ENCODE assay signal across 29 cellular contexts in the genomic region with DNA sequence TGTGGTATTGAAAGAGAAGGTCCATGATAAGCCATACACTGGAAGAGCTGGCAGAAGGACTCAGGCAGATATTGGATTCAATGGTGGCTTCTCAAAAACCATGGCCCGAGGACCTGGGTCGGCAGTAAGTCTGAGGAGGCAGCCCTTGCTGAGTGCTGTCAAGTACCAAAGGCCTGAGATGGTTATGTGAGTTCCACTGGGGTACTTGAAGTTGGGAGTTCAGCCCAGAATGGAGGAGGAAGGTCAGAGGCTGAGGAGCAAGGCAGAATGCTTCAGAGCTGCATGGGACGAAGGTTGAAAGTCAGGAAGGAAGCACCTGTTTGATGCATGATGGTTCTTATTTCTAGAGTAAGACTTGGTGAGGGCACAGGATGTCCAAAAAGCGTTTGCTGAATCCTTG.
"Had no signal": no experiment of that assay in that cellular context is flagged by ENCODE, and none has a peak within 500 bp of the region (broad histone marks: within the 10 kb centered on the region; RNA-seq: fewer than 3 reads in every experiment).

No MANE protein-coding gene starts in this region.

- ATAC-seq: activated T-helper 17 cell treated with anti-CD3 and anti-CD28 coated beads, Interleukin-2, amount 50 U/mL, for 72 hours; effector memory CD8-positive, alpha-beta T cell; gastroesophageal sphincter; WTC11 had no signal

- H3K4me3 Mint-ChIP-seq: activated CD4-positive, alpha-beta memory T cell treated with anti-CD3 and anti-CD28 coated beads, Interleukin-2, amount 10 ng/mL, durations not matched to agents 7 days and 5 days; activated CD4-positive, alpha-beta T cell treated with anti-CD3 and anti-CD28 coated beads, Interleukin-2, amount 10 ng/mL, durations not matched to agents 7 days and 5 days; activated naive CD8-positive, alpha-beta T cell; activated T-cell treated with anti-CD3 and anti-CD28 coated beads, Interleukin-2, amount 50 U/mL, for 24 hours; activated T-helper 17 cell treated with anti-CD3 and anti-CD28 coated beads, Interleukin-2, amount 50 U/mL, for 72 hours; effector memory CD8-positive, alpha-beta T cell; WTC11 had no signal

- H3K4me1 Mint-ChIP-seq: activated CD4-positive, alpha-beta memory T cell treated with anti-CD3 and anti-CD28 coated beads, Interleukin-2, amount 10 ng/mL, durations not matched to agents 7 days and 5 days; activated CD4-positive, alpha-beta T cell treated with anti-CD3 and anti-CD28 coated beads, Interleukin-2, amount 10 ng/mL, durations not matched to agents 7 days and 5 days; activated T-helper 17 cell treated with anti-CD3 and anti-CD28 coated beads, Interleukin-2, amount 50 U/mL, for 72 hours had no signal

- H3K36me3 Mint-ChIP-seq: activated naive CD8-positive, alpha-beta T cell; WTC11 had no signal

- H3K9me3 ChIP-seq: esophagus squamous epithelium had no signal

- H3K27me3 ChIP-seq: brain microvascular endothelial cell had no signal

- H3K36me3 ChIP-seq: brain microvascular endothelial cell, esophagus squamous epithelium, gastroesophageal sphincter had no signal

- H3K27ac ChIP-seq: brain microvascular endothelial cell, esophagus squamous epithelium, gastroesophageal sphincter had no signal

- DNase-seq: activated CD4-positive, alpha-beta memory T cell treated with anti-CD3 and anti-CD28 coated beads, Interleukin-2, amount 10 ng/mL, durations not matched to agents 7 days and 5 days; activated CD4-positive, alpha-beta T cell treated with anti-CD3 and anti-CD28 coated beads for 1 hour; activated CD4-positive, alpha-beta T cell treated with anti-CD3 and anti-CD28 coated beads for 4 hours; activated CD4-positive, alpha-beta T cell treated with anti-CD3 and anti-CD28 coated beads, Interleukin-2, amount 10 ng/mL, durations not matched to agents 7 days and 5 days; activated CD4-positive, alpha-beta T cell treated with anti-CD3 and anti-CD28 coated beads, Interleukin-2, amount 50 U/mL, for 4 hours; activated CD8-positive, alpha-beta memory T cell treated with anti-CD3 and anti-CD28 coated beads, Interleukin-2, amount 50 U/mL, for 48 hours; activated effector memory CD4-positive, alpha-beta T cell treated with Interleukin-2 at 50 U/mL for 16 hours; activated gamma-delta T cell treated with Interleukin-2 at 50 U/mL for 16 hours; activated naive CD4-positive, alpha-beta T cell treated with anti-CD3 and anti-CD28 coated beads, Interleukin-2, amount 50 U/mL, for 16 hours; activated naive CD4-positive, alpha-beta T cell treated with Interleukin-2 at 50 U/mL for 16 hours; activated T-cell treated with anti-CD3 and anti-CD28 coated beads for 4 hours; activated T-cell treated with anti-CD3 and anti-CD28 coated beads, Interleukin-2, amount 50 U/mL, for 24 hours; amniotic stem cell; anterior cingulate cortex; brain microvascular endothelial cell; caudate nucleus; cortex of kidney; dermis blood vessel endothelial cell; effector CD4-positive, alpha-beta T cell; effector memory CD8-positive, alpha-beta T cell; erythroblast; esophagus squamous epithelium; foreskin melanocyte; head of caudate nucleus; T-helper 2 cell had no signal

- H3K9me3 Mint-ChIP-seq: activated CD4-positive, alpha-beta memory T cell treated with anti-CD3 and anti-CD28 coated beads, Interleukin-2, amount 10 ng/mL, durations not matched to agents 7 days and 5 days; activated CD4-positive, alpha-beta T cell treated with anti-CD3 and anti-CD28 coated beads, Interleukin-2, amount 10 ng/mL, durations not matched to agents 7 days and 5 days; activated T-cell treated with anti-CD3 and anti-CD28 coated beads, Interleukin-2, amount 50 U/mL, for 24 hours; activated T-helper 17 cell treated with anti-CD3 and anti-CD28 coated beads, Interleukin-2, amount 50 U/mL, for 72 hours; effector memory CD8-positive, alpha-beta T cell; WTC11 had no signal

- H3K4me3 ChIP-seq: esophagus squamous epithelium, gastroesophageal sphincter had no signal

- H3K27ac Mint-ChIP-seq: activated CD4-positive, alpha-beta memory T cell treated with anti-CD3 and anti-CD28 coated beads, Interleukin-2, amount 10 ng/mL, durations not matched to agents 7 days and 5 days; activated CD4-positive, alpha-beta T cell treated with anti-CD3 and anti-CD28 coated beads, Interleukin-2, amount 10 ng/mL, durations not matched to agents 7 days and 5 days; activated naive CD8-positive, alpha-beta T cell; activated T-cell treated with anti-CD3 and anti-CD28 coated beads, Interleukin-2, amount 50 U/mL, for 24 hours; activated T-helper 17 cell treated with anti-CD3 and anti-CD28 coated beads, Interleukin-2, amount 50 U/mL, for 72 hours; effector memory CD8-positive, alpha-beta T cell; WTC11 had no signal
